ENCODE assay signal across 20 cellular contexts in the genomic region with DNA sequence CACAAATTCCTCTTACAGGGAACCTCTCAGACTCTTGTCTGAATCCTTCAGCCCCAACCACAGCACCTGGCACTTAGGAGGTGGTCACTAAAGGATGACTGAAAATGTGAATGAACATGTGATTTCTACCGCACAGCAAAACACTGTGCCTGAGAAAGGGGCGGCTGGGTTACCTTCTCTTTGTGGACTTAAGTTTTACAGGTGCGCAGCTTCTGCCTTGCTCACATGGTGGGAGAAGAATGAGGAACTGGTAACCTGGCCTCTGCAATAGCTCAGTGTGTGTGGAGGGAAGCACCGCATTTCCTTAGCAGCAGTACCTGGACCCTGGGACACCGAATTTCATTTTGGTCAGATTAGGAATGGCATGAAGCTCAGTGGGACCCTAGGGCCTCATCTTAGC. TPM values are rescaled to one million over a fixed set of nuclear protein-coding genes. Genes with fewer than 3 reads are reported as not detected.
DNase-seq lines count a peak whose midpoint lies in the region; ATAC-seq, FAIRE-seq and TF ChIP-seq lines count a peak whose summit lies in the region.
"Had no signal": no experiment of that assay in that cellular context is flagged by ENCODE, and none has a peak within 500 bp of the region (broad histone marks: within the 10 kb centered on the region; RNA-seq: fewer than 3 reads in every experiment).

No MANE protein-coding gene starts in this region.

- H3K4me1 Mint-ChIP-seq in stimulated activated memory B cell treated with anti-CD40 and anti-IgM and Interleukin-4, amounts not matched to agents 10 μg/mL and 1 μg/mL and 100 μg/mL, for 72 hours: peaks cover 6% of the 10 kb centered on the region

- H3K36me3 ChIP-seq in OCI-LY7 (ENCODE audit: insufficient read depth, low read length) (no peaks in the 10 kb centered on the region), body of pancreas (replicated peaks in 1 of 2; ENCODE audit: insufficient read depth in 1 of 2, low read depth in 2 of 2) (no peaks in the 10 kb centered on the region), prostate gland (no peaks in the 10 kb centered on the region)
- H3K36me3 ChIP-seq: BE2C had no signal

- intact Hi-C loops in OCI-LY7 (cut with micrococcal nuclease; ENCODE audit: unreplicated experiment): no loop called here
- intact Hi-C loops in body of pancreas (cut with DNase I): no loop called here
- intact Hi-C loops in prostate gland (cut with DNase I): no loop called here

- H3K9me3 ChIP-seq in OCI-LY7 (ENCODE audit: low read length) (no peaks in the 10 kb centered on the region), body of pancreas (no peaks in the 10 kb centered on the region), prostate gland (no peaks in the 10 kb centered on the region)
- H3K9me3 ChIP-seq: BE2C, Caco-2 had no signal

- H3K4me1 ChIP-seq in OCI-LY7 (ENCODE audit: insufficient read depth, low read length, poor library complexity, severe bottlenecking) (no peaks in the 10 kb centered on the region), body of pancreas (peaks cover 49% of the 10 kb centered on the region), prostate gland (replicated peaks) (no peaks in the 10 kb centered on the region)
- H3K4me1 ChIP-seq: BE2C, Caco-2 had no signal

- H3K27ac ChIP-seq in OCI-LY7 (ENCODE audit: low read depth, low read length, poor library complexity, severe bottlenecking) (no peak overlapping the region), body of pancreas (peak overlapping the region; percentile 39 to 69 (median 46)), prostate gland (no peak overlapping the region)
- H3K27ac ChIP-seq: C4-2B had no signal

- H3K9me2 ChIP-seq in OCI-LY7 (ENCODE audit: insufficient read depth, low read length): no peaks in the 10 kb centered on the region

- no peak overlapping the region for H3K4me2 ChIP-seq in OCI-LY7 (ENCODE audit: low read length)

- no peak for TF ChIP-seq CTCF in OCI-LY7 (conservative IDR thresholded peaks at IDR 0.05; ENCODE audit: low read length)
- no peak for TF ChIP-seq CTCF in body of pancreas (IDR thresholded peaks at IDR 0.05)
- no peak for TF ChIP-seq CTCF in prostate gland (IDR thresholded peaks at IDR 0.05)
- no peak for TF ChIP-seq CTCF in GM10266 (IDR thresholded peaks at IDR 0.05; ENCODE audit: control insufficient read depth, insufficient read depth, low read depth, missing control alignments)

- no TSS peak for BruUV-seq in OCI-LY7 (replicated peaks; lab: Mats Ljungman, UMichigan)

- H3K9me3 Mint-ChIP-seq in stimulated activated memory B cell treated with anti-CD40 and anti-IgM and Interleukin-4, amounts not matched to agents 10 μg/mL and 1 μg/mL and 100 μg/mL, for 72 hours: no peaks in the 10 kb centered on the region
- H3K9me3 Mint-ChIP-seq: CD4-positive, alpha-beta T cell; HFFc6 had no signal

- ATAC-seq in body of pancreas: peak; percentile 39
- peak; percentile 39 for ATAC-seq in stimulated activated memory B cell treated with anti-CD40 and anti-IgM and Interleukin-4, amounts not matched to agents 10 μg/mL and 1 μg/mL and 100 μg/mL, for 72 hours
- ATAC-seq: HCT116 had no signal

- DNase-seq in GM12891 (ENCODE audit: insufficient read length, low spot score) (no peak), OCI-LY7 (ENCODE audit: low spot score) (peak; percentile 7), body of pancreas (peak; percentile 44 to 79 (median 70)), G401 (ENCODE audit: low spot score) (no peak), prostate gland (ENCODE audit: low spot score) (no peak), GM10266 (ENCODE audit: extremely low spot score) (no peak)
- DNase-seq: BE2C; Caco-2; CD4-positive, alpha-beta T cell; GF-D8; GOT3; H7; HFFc6; IMR-90; KG1 had no signal

- no peaks in the 10 kb centered on the region for H3K27me3 ChIP-seq in body of pancreas
- peaks cover 1% of the 10 kb centered on the region for H3K27me3 ChIP-seq in prostate gland (replicated peaks; ENCODE audit: insufficient read depth)
- H3K27me3 ChIP-seq: BE2C had no signal

- no peak for FAIRE-seq in GM12891 (lab: Jason Lieb, UNC)
- FAIRE-seq: D721Med, HTR-8/SVneo had no signal

- no peaks in the 10 kb centered on the region for H4K20me1 ChIP-seq in OCI-LY7 (ENCODE audit: insufficient read depth, low read length)

- H3K79me2 ChIP-seq in OCI-LY7 (ENCODE audit: insufficient read depth, low read depth, low read length): no peaks in the 10 kb centered on the region

- in situ Hi-C loops in G401 (cut with HindIII; ENCODE audit: low sequenced_read_pairs): no loop called here

- no peaks in the 10 kb centered on the region for H3K36me3 Mint-ChIP-seq in stimulated activated memory B cell treated with anti-CD40 and anti-IgM and Interleukin-4, amounts not matched to agents 10 μg/mL and 1 μg/mL and 100 μg/mL, for 72 hours

- H3K27me3 Mint-ChIP-seq in stimulated activated memory B cell treated with anti-CD40 and anti-IgM and Interleukin-4, amounts not matched to agents 10 μg/mL and 1 μg/mL and 100 μg/mL, for 72 hours: peaks cover 80% of the 10 kb centered on the region

- CTCF ChIA-PET in OCI-LY7 (lab: Charles Lee; ENCODE audit: unreplicated experiment): no interaction called here

- H2AFZ ChIP-seq in OCI-LY7 (ENCODE audit: low read length): no peak overlapping the region

- H3K4me3 Mint-ChIP-seq in stimulated activated memory B cell treated with anti-CD40 and anti-IgM and Interleukin-4, amounts not matched to agents 10 μg/mL and 1 μg/mL and 100 μg/mL, for 72 hours: no peak overlapping the region
- H3K4me3 Mint-ChIP-seq: CD4-positive, alpha-beta T cell; HFFc6 had no signal

- H3K4me3 ChIP-seq in OCI-LY7 (ENCODE audit: low read depth, low read length, poor library complexity, severe bottlenecking): no peak overlapping the region
- no peak overlapping the region for H3K4me3 ChIP-seq in body of pancreas
- H3K4me3 ChIP-seq in prostate gland: no peak overlapping the region

- no peak overlapping the region for H3K27ac Mint-ChIP-seq in stimulated activated memory B cell treated with anti-CD40 and anti-IgM and Interleukin-4, amounts not matched to agents 10 μg/mL and 1 μg/mL and 100 μg/mL, for 72 hours
- H3K27ac Mint-ChIP-seq: CD4-positive, alpha-beta T cell; HFFc6 had no signal

- POLR2A ChIA-PET in OCI-LY7 (lab: Charles Lee): interaction anchor here (0.7 kb wide), 1 partner anchor 182 kb away, joined by 3 read pairs; no protein-coding TSS in a partner anchor

- TF ChIP-seq POLR2A in GM12891 (IDR thresholded peaks at IDR 0.05; ENCODE audit: low read depth, low read length) (no peak), body of pancreas (IDR thresholded peaks at IDR 0.05) (no peak), prostate gland (IDR thresholded peaks at IDR 0.05) (no peak)

- 37 to 41% methylated on average over 5 of the region's 5 CpGs for WGBS in body of pancreas, 2 donors
- 97% methylated on average over 5 of the region's 5 CpGs for WGBS in prostate gland

TF ChIP-seq in GM12891, 5 proteins besides CTCF, POLR2A, EP300 and RAD21:
- TF ChIP-seq PAX5 (IDR thresholded peaks at IDR 0.05; ENCODE audit: insufficient read depth, low read length, severe bottlenecking) (no peak), SPI1 (IDR thresholded peaks at IDR 0.05; ENCODE audit: low read depth, low read length) (peak; percentile 86)

RNA-seq across cellular contexts. Expression of a gene that starts 9.8 kb away (rescaled TPM):
- polyA plus RNA-seq in GM12891 (2012; ENCODE audit: low read depth, missing spikeins): 15.7 TPM
- 0.85 TPM in 1 of 2 replicates, not detected in the other for total RNA-seq in OCI-LY7 (2014; rRNA removed; shearing (Covaris generic))
- total RNA-seq in OCI-LY7 (2022): 1.1 and 1.2 TPM in 2 replicates
- 10 to 100 TPM; 14.5 to 39.2 TPM for total RNA-seq in body of pancreas
- 16.8 and 22.8 TPM in 2 replicates for total RNA-seq in G401 (2014; rRNA removed; shearing (Covaris generic))
- total RNA-seq in prostate gland: 10 to 100 TPM; 16.5 to 17.6 TPM
- total RNA-seq: CD4-positive, alpha-beta T cell had no signal

Comparison
In these comparisons a context has a peak if more than half of its experiments do, and no peak if none do; other contexts are left out.
1. DNase-seq: peak in OCI-LY7 (single experiment) and body of pancreas (4 of 4); none in GM12891 (single experiment), G401 (single experiment), prostate gland (single experiment) and GM10266 (single experiment).
2. H3K27ac ChIP-seq: peak in body of pancreas (4 of 4); none in OCI-LY7 (single experiment) and prostate gland (0 of 2).